In genomic region chr2:236720974-236721600, GRCh38 we compare ENCODE assay signal across 25 cellular contexts.
A peak's percentile ranks its signal among the peaks of the same experiment; 100 is the strongest.
DNase-seq lines count a peak whose midpoint lies in the region.
"Had no signal": no experiment of that assay in that cellular context is flagged by ENCODE, and none has a peak within 500 bp of the region (broad histone marks: within the 10 kb centered on the region; RNA-seq: fewer than 3 reads in every experiment).

No MANE protein-coding gene starts in this region.

- 45 to 67% methylated on average over 15 of the region's 15 CpGs for WGBS in esophagus, 2 donors

- no peaks in the 10 kb centered on the region for H3K27me3 ChIP-seq in esophagus (ENCODE audit: control insufficient read depth in 1 of 2, insufficient read depth in 2 of 2, low read length in 2 of 2)
- H3K27me3 ChIP-seq: transverse colon had no signal

- no peak overlapping the region for H3K4me3 ChIP-seq in esophagus (ENCODE audit: low read depth in 1 of 2, low read length in 2 of 2)
- H3K4me3 ChIP-seq: adrenal gland, lower lobe of right lung, transverse colon had no signal

- intact Hi-C loops in activated naive CD4-positive, alpha-beta T cell treated with anti-CD3 and anti-CD28 coated beads for 36 hours (cut with micrococcal nuclease): no loop called here

- H3K36me3 ChIP-seq in esophagus (ENCODE audit: control insufficient read depth in 2 of 2, insufficient read depth in 2 of 2, low read length in 1 of 2): no peaks in the 10 kb centered on the region
- H3K36me3 ChIP-seq: adrenal gland, lower lobe of right lung, neutrophil, transverse colon had no signal

- H3K4me1 Mint-ChIP-seq in activated naive CD4-positive, alpha-beta T cell treated with anti-CD3 and anti-CD28 coated beads for 36 hours (ENCODE audit: low read depth): no peaks in the 10 kb centered on the region
- H3K4me1 Mint-ChIP-seq: activated B cell treated with CpG ODN at 0.5 μM for 24 hours had no signal

- in situ Hi-C loops in ACHN (cut with HindIII; ENCODE audit: low pct_ligation_motif_present, low pct_unique_long_range_greater_than_20kb, low sequenced_read_pairs): no loop called here

- no peak overlapping the region for H3K4me3 Mint-ChIP-seq in activated naive CD4-positive, alpha-beta T cell treated with anti-CD3 and anti-CD28 coated beads for 36 hours
- H3K4me3 Mint-ChIP-seq: activated B cell treated with CpG ODN at 0.5 μM for 24 hours; activated CD4-positive, alpha-beta memory T cell treated with anti-CD3 and anti-CD28 coated beads for 36 hours; CD8-positive, alpha-beta T cell; stimulated activated naive CD8-positive, alpha-beta T cell treated with anti-CD3 and anti-CD28 coated beads, Interleukin-15, Interleukin-2, amounts not matched to agents 100 ng/mL and 50 ng/mL, for 24 hours had no signal

- H3K9me3 Mint-ChIP-seq in activated naive CD4-positive, alpha-beta T cell treated with anti-CD3 and anti-CD28 coated beads for 36 hours: no peaks in the 10 kb centered on the region
- H3K9me3 Mint-ChIP-seq: activated B cell treated with CpG ODN at 0.5 μM for 24 hours; activated CD4-positive, alpha-beta memory T cell treated with anti-CD3 and anti-CD28 coated beads for 36 hours; CD8-positive, alpha-beta T cell; stimulated activated naive CD8-positive, alpha-beta T cell treated with anti-CD3 and anti-CD28 coated beads, Interleukin-15, Interleukin-2, amounts not matched to agents 100 ng/mL and 50 ng/mL, for 24 hours had no signal

- CTCF ChIA-PET in activated naive CD4-positive, alpha-beta T cell treated with anti-CD3 and anti-CD28 coated beads for 36 hours (lab: Charles Lee): no interaction called here

- H3K36me3 Mint-ChIP-seq in activated naive CD4-positive, alpha-beta T cell treated with anti-CD3 and anti-CD28 coated beads for 36 hours (ENCODE audit: low read depth): no peaks in the 10 kb centered on the region
- H3K36me3 Mint-ChIP-seq: activated CD4-positive, alpha-beta memory T cell treated with anti-CD3 and anti-CD28 coated beads for 36 hours; CD8-positive, alpha-beta T cell had no signal

- H3K27ac ChIP-seq in esophagus (ENCODE audit: low read depth in 2 of 2, low read length in 1 of 2): peak overlapping the region; percentile 40 to 79
- H3K27ac ChIP-seq: adrenal gland, lower lobe of right lung, neutrophil, transverse colon had no signal

- DNase-seq in DMS153 (lab: John Stamatoyannopoulos, UW) (peak; percentile 37), NCI-H1105 treated with DMSO at 0.1 percent for 48 hours (lab: John Stamatoyannopoulos, UW) (peak; percentile 98), NCI-H446 (lab: John Stamatoyannopoulos, UW) (peak; percentile 92 to 97), occipital lobe (lab: John Stamatoyannopoulos, UW) (no peak), ACHN (no peak)
- no peak for DNase-seq in activated naive CD4-positive, alpha-beta T cell treated with anti-CD3 and anti-CD28 coated beads for 36 hours
- DNase-seq in activated naive CD4-positive, alpha-beta T cell treated with Interleukin-2 at 50 U/mL for 16 hours: no peak
- DNase-seq: activated B cell treated with CpG ODN at 0.5 μM for 24 hours; activated CD4-positive, alpha-beta memory T cell treated with anti-CD3 and anti-CD28 coated beads for 36 hours; activated gamma-delta T cell; activated T-cell treated with anti-CD3 and anti-CD28 coated beads for 4 hours; adrenal gland; CD8-positive, alpha-beta T cell; foreskin melanocyte; H7; hypothalamus; islet precursor cell; Karpas-422; lower lobe of right lung; stimulated activated CD4-positive, alpha-beta T cell treated with anti-CD3 and anti-CD28 coated beads, Interleukin-4, amount 100 ng/mL, for 1 hour; T-helper 9 cell; transverse colon had no signal

- H3K4me1 ChIP-seq in esophagus (ENCODE audit: control insufficient read depth in 2 of 2, insufficient read depth in 2 of 2, low read length in 1 of 2): peaks cover 0 to 2% of the 10 kb centered on the region in 2 donors
- H3K4me1 ChIP-seq: adrenal gland, lower lobe of right lung, transverse colon had no signal

- H3K9me3 ChIP-seq in esophagus (ENCODE audit: control insufficient read depth in 2 of 2, insufficient read depth in 1 of 2, low read depth in 1 of 2, low read length in 1 of 2): peaks cover 0 to 2% of the 10 kb centered on the region in 2 donors
- H3K9me3 ChIP-seq: adrenal gland, lower lobe of right lung, neutrophil, transverse colon had no signal

- no peak overlapping the region for H3K27ac Mint-ChIP-seq in activated naive CD4-positive, alpha-beta T cell treated with anti-CD3 and anti-CD28 coated beads for 36 hours
- H3K27ac Mint-ChIP-seq: activated B cell treated with CpG ODN at 0.5 μM for 24 hours; activated CD4-positive, alpha-beta memory T cell treated with anti-CD3 and anti-CD28 coated beads for 36 hours; CD8-positive, alpha-beta T cell; stimulated activated naive CD8-positive, alpha-beta T cell treated with anti-CD3 and anti-CD28 coated beads, Interleukin-15, Interleukin-2, amounts not matched to agents 100 ng/mL and 50 ng/mL, for 24 hours had no signal

- peaks cover 6% of the 10 kb centered on the region for H3K27me3 Mint-ChIP-seq in activated naive CD4-positive, alpha-beta T cell treated with anti-CD3 and anti-CD28 coated beads for 36 hours (ENCODE audit: low read depth)

Comparison
In these comparisons a context has a peak if more than half of its experiments do, and no peak if none do; other contexts are left out.
1. DNase-seq: peak in DMS153 (single experiment), NCI-H1105 treated with DMSO at 0.1 percent for 48 hours (single experiment) and NCI-H446 (2 of 2); none in activated naive CD4-positive, alpha-beta T cell treated with anti-CD3 and anti-CD28 coated beads for 36 hours (single experiment), occipital lobe (single experiment), activated naive CD4-positive, alpha-beta T cell treated with Interleukin-2 at 50 U/mL for 16 hours (single experiment) and ACHN (single experiment).